In the genomic region with DNA sequence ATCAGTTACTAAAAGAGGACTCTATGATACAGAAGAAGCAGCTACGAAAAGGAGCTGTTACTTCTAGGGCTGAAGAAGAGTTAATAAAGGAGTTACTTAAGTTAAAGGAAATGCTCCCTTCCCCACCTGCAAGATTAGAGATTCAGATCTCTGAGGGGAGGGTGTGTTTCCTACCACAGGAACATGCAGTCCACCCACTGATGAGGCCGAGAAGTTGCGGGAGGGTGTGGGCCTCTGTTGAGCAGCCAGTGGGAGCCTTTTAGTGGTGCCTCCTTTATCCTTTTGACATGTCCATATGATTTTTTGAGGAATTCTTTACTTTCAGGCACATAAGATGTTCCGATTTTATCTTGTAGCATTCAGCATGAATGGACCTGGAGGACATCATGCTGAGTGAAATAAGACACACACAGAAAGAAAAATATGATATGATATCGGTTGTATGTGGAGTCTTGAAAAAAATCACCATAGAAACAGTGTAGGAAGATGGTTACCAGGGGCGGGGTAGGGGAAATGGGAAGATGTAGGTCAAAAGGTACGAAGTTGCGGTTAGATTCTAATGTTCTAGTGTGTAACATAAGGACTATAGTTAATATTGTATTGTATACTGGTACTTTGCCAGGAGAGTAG, we compare ENCODE assay signal across 13 cellular contexts. TPM values are rescaled to one million over a fixed set of nuclear protein-coding genes. Genes with fewer than 3 reads are reported as not detected.
DNase-seq lines count a peak whose midpoint lies in the region; ATAC-seq and TF ChIP-seq lines count a peak whose summit lies in the region.
"Had no signal": no experiment of that assay in that cellular context is flagged by ENCODE, and none has a peak within 500 bp of the region (broad histone marks: within the 10 kb centered on the region; RNA-seq: fewer than 3 reads in every experiment).

No MANE protein-coding gene starts in this region.

- TF ChIP-seq CTCF in Peyer's patch (IDR thresholded peaks at IDR 0.05) (no peak), gastrocnemius medialis (IDR thresholded peaks at IDR 0.05 in 4 of 5, conservative IDR thresholded peaks at IDR 0.05 in 1 of 5) (no peak)

- in situ Hi-C loops in gastrocnemius medialis (cut with MboI; ENCODE audit: low sequenced_read_pairs in 4 of 4), result loop anchor here in 3 of 4 donors (5.0 to 10.0 kb wide), 3 partner anchors 88 to 98 kb away; no protein-coding TSS in a partner anchor

- H3K27me3 ChIP-seq in Peyer's patch (no peaks in the 10 kb centered on the region), gastrocnemius medialis (no peaks in the 10 kb centered on the region)
- H3K27me3 ChIP-seq: cardiac muscle cell had no signal

- H3K27ac ChIP-seq in Peyer's patch (peak overlapping the region in 1 of 4 donors; percentile 55), gastrocnemius medialis (no peak overlapping the region), substantia nigra (ENCODE audit: low read depth, low read length, poor library complexity, severe bottlenecking) (no peak overlapping the region)
- H3K27ac ChIP-seq: cardiac muscle cell had no signal

- no peak for TF ChIP-seq POLR2A in Peyer's patch (IDR thresholded peaks at IDR 0.05)
- TF ChIP-seq POLR2A in gastrocnemius medialis (IDR thresholded peaks at IDR 0.05), result no peak

- H3K36me3 ChIP-seq in Peyer's patch (no peaks in the 10 kb centered on the region), gastrocnemius medialis (peaks cover 0 to 13% of the 10 kb centered on the region in 2 donors)
- H3K36me3 ChIP-seq: cardiac muscle cell had no signal

- intact Hi-C loops in gastrocnemius medialis (cut with DNase I; ENCODE audit: low total_unique reads), result no loop called here

- no peak for ATAC-seq in gastrocnemius medialis
- ATAC-seq: HepG2 had no signal

- no peaks in the 10 kb centered on the region for H3K9me3 ChIP-seq in Peyer's patch
- H3K9me3 ChIP-seq in gastrocnemius medialis, result no peaks in the 10 kb centered on the region

- DNase-seq in Peyer's patch (peak in 2 of 3 donors; percentile 42 to 70), NCI-H1048 (lab: John Stamatoyannopoulos, UW) (no peak), gastrocnemius medialis (no peak), GOT3 (lab: John Stamatoyannopoulos, UW) (no peak), substantia nigra (lab: John Stamatoyannopoulos, UW) (no peak)
- DNase-seq in activated CD4-positive, alpha-beta T cell treated with anti-CD3 and anti-CD28 coated beads, Interleukin-2, amount 50 U/mL, for 1 hour, result peak; percentile 49
- peak; percentile 51 for DNase-seq in activated gamma-delta T cell treated with anti-CD3 and anti-CD28 coated beads, Interleukin-2, amount 50 U/mL, for 16 hours (ENCODE audit: low read depth)
- DNase-seq in stimulated activated CD4-positive, alpha-beta T cell treated with anti-CD3 and anti-CD28 coated beads, Interleukin-2, amount 100 ng/mL, for 24 hours, result peak; percentile 40 to 57
- DNase-seq: DMS79, kidney, NCI-H1092 had no signal

- H3K4me1 ChIP-seq in Peyer's patch (no peaks in the 10 kb centered on the region), gastrocnemius medialis (peaks cover 8 to 17% of the 10 kb centered on the region in 2 donors)

- no peak overlapping the region for H3K4me3 ChIP-seq in Peyer's patch
- H3K4me3 ChIP-seq in gastrocnemius medialis, result no peak overlapping the region
- H3K4me3 ChIP-seq: cardiac muscle cell had no signal

RNA-seq across cellular contexts. Expression of a gene that starts 4.4 kb away (rescaled TPM):
- total RNA-seq in Peyer's patch (10 to 100 TPM; 52.0 to 73.7 (median 59.1) TPM), gastrocnemius medialis (10 to 100 TPM; 46.6 to 75.3 (median 66.0) TPM)

RNA-seq across cellular contexts. Expression of a gene that starts 35.5 kb away (rescaled TPM):
- total RNA-seq in Peyer's patch, result 10 to 100 TPM in 1 of 4 donors, 1 to 10 TPM in 2, not detected in 1; 1.0 to 29.7 (median 1.6) TPM
- 1 to 10 TPM in 2 of 4 donors, under 1 TPM in 2; 0.46 to 1.9 (median 1.4) TPM for total RNA-seq in gastrocnemius medialis

RNA-seq across cellular contexts. Expression of a gene that starts 39.6 kb away (rescaled TPM):
- total RNA-seq in Peyer's patch, result 10 to 100 TPM; 11.2 to 52.8 (median 31.0) TPM
- total RNA-seq in gastrocnemius medialis, result 10 to 100 TPM; 21.9 to 33.5 (median 30.1) TPM

Comparison
In these comparisons a context has a peak if more than half of its experiments do, and no peak if none do; other contexts are left out.
1. DNase-seq: peak in Peyer's patch (2 of 3), activated CD4-positive, alpha-beta T cell treated with anti-CD3 and anti-CD28 coated beads, Interleukin-2, amount 50 U/mL, for 1 hour (single experiment), activated gamma-delta T cell treated with anti-CD3 and anti-CD28 coated beads, Interleukin-2, amount 50 U/mL, for 16 hours (single experiment) and stimulated activated CD4-positive, alpha-beta T cell treated with anti-CD3 and anti-CD28 coated beads, Interleukin-2, amount 100 ng/mL, for 24 hours (2 of 2); none in NCI-H1048 (single experiment), gastrocnemius medialis (0 of 2), GOT3 (single experiment) and substantia nigra (0 of 49).